Comparison of ENCODE assay signal across 8 cellular contexts in genomic region chr2:61426267-61426897, GRCh38. TPM values are rescaled to one million over a fixed set of nuclear protein-coding genes. Genes with fewer than 3 reads are reported as not detected.
DNase-seq lines count a peak whose midpoint lies in the region; ATAC-seq and TF ChIP-seq lines count a peak whose summit lies in the region.

No MANE protein-coding gene starts in this region.

- POLR2A ChIA-PET in AG04449 (lab: Yijun Ruan, JAX): interaction anchor here (0.6 kb wide), 1 partner anchor 17 kb away, joined by 3 read pairs; no protein-coding TSS in a partner anchor

- no peak overlapping the region for H3K4me3 Mint-ChIP-seq in activated T-helper 1 cell treated with anti-CD3 and anti-CD28 coated beads, Interleukin-12 subunit alpha, Interleukin-12 subunit beta, Interleukin-2, Interleukin-4 antibody, amounts not matched to agents 30 ng/mL and 10 ng/mL and 1 ng/mL, durations not matched to agents 14 hours and 24 hours and 36 hours

- peak; percentile 59 for ATAC-seq in GM18517 (IDR thresholded peaks at IDR 0.05; ENCODE audit: unreplicated experiment)
- ATAC-seq in HG03045 (IDR thresholded peaks at IDR 0.05; ENCODE audit: unreplicated experiment): peak; percentile 70

- H3K9me3 Mint-ChIP-seq in activated T-helper 1 cell treated with anti-CD3 and anti-CD28 coated beads, Interleukin-12 subunit alpha, Interleukin-12 subunit beta, Interleukin-2, Interleukin-4 antibody, amounts not matched to agents 30 ng/mL and 10 ng/mL and 1 ng/mL, durations not matched to agents 14 hours and 24 hours and 36 hours: no peaks in the 10 kb centered on the region

- peaks cover 31% of the 10 kb centered on the region for H3K4me1 Mint-ChIP-seq in activated T-helper 1 cell treated with anti-CD3 and anti-CD28 coated beads, Interleukin-12 subunit alpha, Interleukin-12 subunit beta, Interleukin-2, Interleukin-4 antibody, amounts not matched to agents 30 ng/mL and 10 ng/mL and 1 ng/mL, durations not matched to agents 14 hours and 24 hours and 36 hours (ENCODE audit: low read depth)

- no peak overlapping the region for H3K4me3 ChIP-seq in AG04449 (ENCODE audit: low read depth, low read length)

- H3K36me3 Mint-ChIP-seq in activated T-helper 1 cell treated with anti-CD3 and anti-CD28 coated beads, Interleukin-12 subunit alpha, Interleukin-12 subunit beta, Interleukin-2, Interleukin-4 antibody, amounts not matched to agents 30 ng/mL and 10 ng/mL and 1 ng/mL, durations not matched to agents 14 hours and 24 hours and 36 hours (ENCODE audit: low read depth): no peaks in the 10 kb centered on the region

- no peaks in the 10 kb centered on the region for H3K27me3 Mint-ChIP-seq in activated T-helper 1 cell treated with anti-CD3 and anti-CD28 coated beads, Interleukin-12 subunit alpha, Interleukin-12 subunit beta, Interleukin-2, Interleukin-4 antibody, amounts not matched to agents 30 ng/mL and 10 ng/mL and 1 ng/mL, durations not matched to agents 14 hours and 24 hours and 36 hours (ENCODE audit: insufficient read depth)

- TF ChIP-seq CTCF in AG04449 (IDR thresholded peaks at IDR 0.05; ENCODE audit: insufficient read depth, low read length, missing control alignments): peak; percentile 45

- CTCF ChIA-PET in AG04449 (lab: Yijun Ruan, JAX): interaction anchor here (0.8 to 2.4 kb wide), 4 partner anchors 9 to 15 kb away, joined by 3 to 9 read pairs (median 4); no protein-coding TSS in a partner anchor

- DNase-seq in AG04449 (ENCODE audit: low read depth, low spot score) (no peak), OCI-M1 (lab: John Stamatoyannopoulos, UW) (peak; percentile 77), cardiac septum (ENCODE audit: low spot score) (peak; percentile 79), posterior vena cava (ENCODE audit: low spot score) (no peak)
- peak; percentile 44 for DNase-seq in activated T-helper 1 cell treated with anti-CD3 and anti-CD28 coated beads, Interleukin-12 subunit alpha, Interleukin-12 subunit beta, Interleukin-2, Interleukin-4 antibody, amounts not matched to agents 30 ng/mL and 10 ng/mL and 1 ng/mL, durations not matched to agents 14 hours and 24 hours and 36 hours (ENCODE audit: low spot score)
- DNase-seq in stimulated activated CD4-positive, alpha-beta T cell treated with anti-CD3 and anti-CD28 coated beads, Interleukin-1b, Interleukin-23, amount 100 ng/mL, for 24 hours (ENCODE audit: low read depth in 4 of 4, low spot score in 1 of 4): peak; percentile 43 to 55 (median 47)

- peak overlapping the region; percentile 26 for H3K27ac Mint-ChIP-seq in activated T-helper 1 cell treated with anti-CD3 and anti-CD28 coated beads, Interleukin-12 subunit alpha, Interleukin-12 subunit beta, Interleukin-2, Interleukin-4 antibody, amounts not matched to agents 30 ng/mL and 10 ng/mL and 1 ng/mL, durations not matched to agents 14 hours and 24 hours and 36 hours

- intact Hi-C loops in activated T-helper 1 cell treated with anti-CD3 and anti-CD28 coated beads, Interleukin-12 subunit alpha, Interleukin-12 subunit beta, Interleukin-2, Interleukin-4 antibody, amounts not matched to agents 30 ng/mL and 10 ng/mL and 1 ng/mL, durations not matched to agents 14 hours and 24 hours and 36 hours (cut with micrococcal nuclease): loop anchor here (1.0 to 5.0 kb wide), 3 partner anchors 45 to 231 kb away; partner anchors contain the start of gene USP34
- intact Hi-C loops in cardiac septum (cut with DNase I): no loop called here
- intact Hi-C loops in posterior vena cava (cut with DNase I): no loop called here

RNA-seq across cellular contexts. Expression of gene USP34, which starts 44.5 kb away (rescaled TPM):
- total RNA-seq in activated T-helper 1 cell treated with anti-CD3 and anti-CD28 coated beads, Interleukin-12 subunit alpha, Interleukin-12 subunit beta, Interleukin-2, Interleukin-4 antibody, amounts not matched to agents 30 ng/mL and 10 ng/mL and 1 ng/mL, durations not matched to agents 14 hours and 24 hours and 36 hours: 91.3 and 98.1 TPM in 2 replicates
- total RNA-seq in cardiac septum (73.2 TPM), posterior vena cava (100 to 1,000 TPM in 1 of 2 donors, 10 to 100 TPM in 1; 87.4 to 125 TPM)

Comparison
In these comparisons a context has a peak if more than half of its experiments do, and no peak if none do; other contexts are left out.
1. DNase-seq: peak in OCI-M1 (single experiment), activated T-helper 1 cell treated with anti-CD3 and anti-CD28 coated beads, Interleukin-12 subunit alpha, Interleukin-12 subunit beta, Interleukin-2, Interleukin-4 antibody, amounts not matched to agents 30 ng/mL and 10 ng/mL and 1 ng/mL, durations not matched to agents 14 hours and 24 hours and 36 hours (single experiment), cardiac septum (single experiment) and stimulated activated CD4-positive, alpha-beta T cell treated with anti-CD3 and anti-CD28 coated beads, Interleukin-1b, Interleukin-23, amount 100 ng/mL, for 24 hours (4 of 4); none in AG04449 (single experiment) and posterior vena cava (single experiment).